In the genomic region with DNA sequence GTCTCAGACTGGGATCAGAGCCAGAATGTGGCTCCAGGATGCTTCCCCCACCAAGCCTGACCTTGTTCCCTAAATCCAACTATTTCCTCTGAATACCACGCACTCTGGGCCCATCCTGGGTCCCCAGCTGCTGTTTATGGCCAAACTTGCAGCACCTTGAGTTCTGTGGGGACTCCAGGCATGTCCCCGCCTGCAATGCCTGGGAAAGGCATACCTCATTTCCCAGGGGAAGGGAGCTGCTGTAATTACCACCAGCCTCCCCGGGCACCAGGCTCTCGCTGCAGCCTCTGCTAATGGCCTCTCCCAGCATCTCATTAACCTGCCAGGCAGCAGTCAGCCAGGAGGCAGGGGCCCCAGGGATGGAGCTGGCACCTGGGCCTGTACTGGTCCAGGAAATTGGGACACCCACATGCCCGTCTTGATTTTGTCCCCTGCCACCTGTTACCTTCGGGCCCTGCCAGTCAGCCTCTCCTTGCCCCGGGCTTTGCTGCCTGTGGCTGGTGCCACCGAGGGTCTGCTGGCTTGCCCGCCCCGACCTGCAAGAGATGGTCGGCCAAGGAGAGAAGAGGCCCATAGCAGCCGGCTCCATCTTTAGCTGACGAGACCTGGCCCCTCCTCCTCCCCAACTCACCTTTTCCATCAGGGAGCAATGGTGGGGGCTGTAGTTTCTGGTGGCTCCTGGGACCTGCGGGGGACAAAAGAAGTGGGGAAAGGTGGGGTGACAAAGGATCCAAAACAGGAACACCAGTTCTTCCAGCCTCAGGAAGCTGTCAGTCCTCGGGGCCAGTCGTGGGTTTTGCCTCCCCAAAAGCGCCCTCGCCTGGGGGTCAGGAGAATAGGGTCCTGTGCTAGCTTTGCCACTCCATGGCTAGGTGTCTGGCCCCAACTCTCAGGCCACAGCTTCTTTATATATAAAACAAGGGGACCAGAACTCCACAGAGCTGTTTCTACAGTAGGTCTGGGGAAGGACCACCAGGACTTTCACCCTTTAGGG, we compare ENCODE assay signal across 9 cellular contexts. TPM values are rescaled to one million over a fixed set of nuclear protein-coding genes. Genes with fewer than 3 reads are reported as not detected.
A peak's percentile ranks its signal among the peaks of the same experiment; 100 is the strongest.
DNase-seq lines count a peak whose midpoint lies in the region; ATAC-seq and TF ChIP-seq lines count a peak whose summit lies in the region.
"Had no signal": no experiment of that assay in that cellular context is flagged by ENCODE, and none has a peak within 500 bp of the region (broad histone marks: within the 10 kb centered on the region; RNA-seq: fewer than 3 reads in every experiment).

No MANE protein-coding gene starts in this region.

- TF ChIP-seq POLR2A in NB4 (IDR thresholded peaks at IDR 0.05; ENCODE audit: extremely low read depth, insufficient read length) (no peak), body of pancreas (IDR thresholded peaks at IDR 0.05) (no peak), sigmoid colon (IDR thresholded peaks at IDR 0.05) (no peak)

- no peaks in the 10 kb centered on the region for H3K27me3 ChIP-seq in body of pancreas
- no peaks in the 10 kb centered on the region for H3K27me3 ChIP-seq in sigmoid colon

- no peak for ATAC-seq in body of pancreas
- no peak for ATAC-seq in GM21717 (IDR thresholded peaks at IDR 0.05; ENCODE audit: unreplicated experiment)
- ATAC-seq in GM19455 (IDR thresholded peaks at IDR 0.05; ENCODE audit: unreplicated experiment): no peak

- H3K4me3 ChIP-seq in NB4 (ENCODE audit: low read depth, low read length) (no peak overlapping the region), body of pancreas (no peak overlapping the region), sigmoid colon (no peak overlapping the region)

- H3K27ac ChIP-seq in body of pancreas: peak overlapping the region in 3 of 4 donors; percentile 3 to 92 (median 87)
- peak overlapping the region; percentile 97 to 99 (median 99) for H3K27ac ChIP-seq in sigmoid colon

- H3K4me1 ChIP-seq in body of pancreas (peaks cover 82% of the 10 kb centered on the region), sigmoid colon (peaks cover 0 to 100% (median 99%) of the 10 kb centered on the region in 4 donors)

- no peaks in the 10 kb centered on the region for H3K36me3 ChIP-seq in body of pancreas (replicated peaks in 1 of 2; ENCODE audit: insufficient read depth in 1 of 2, low read depth in 2 of 2)
- H3K36me3 ChIP-seq in sigmoid colon: peaks cover 17 to 28% (median 21%) of the 10 kb centered on the region in 4 donors

- WGBS in body of pancreas, 2 donors: 74% methylated on average over 8 to 18 of the region's 18 CpGs
- WGBS in sigmoid colon, 2 donors: 76 to 89% methylated on average over 18 of the region's 18 CpGs

- TF ChIP-seq CTCF in GM12872 (IDR thresholded peaks at IDR 0.05; ENCODE audit: insufficient read depth, low read depth, low read length) (peak; percentile 70), NB4 (IDR thresholded peaks at IDR 0.05; ENCODE audit: low read depth, low read length) (peak; percentile 43), body of pancreas (IDR thresholded peaks at IDR 0.05) (peak in 1 of 7 experiments; percentile 28), sigmoid colon (IDR thresholded peaks at IDR 0.05) (no peak)

- DNase-seq in NB4 (ENCODE audit: low read depth) (peak; percentile 60), body of pancreas (peak in 2 of 4 donors; percentile 43 to 47), sigmoid colon (no peak), NCI-H748 (lab: John Stamatoyannopoulos, UW; ENCODE audit: unreplicated experiment) (no peak)
- DNase-seq: activated CD8-positive, alpha-beta memory T cell treated with anti-CD3 and anti-CD28 coated beads, Interleukin-2, amount 50 U/mL, for 48 hours had no signal

- intact Hi-C loops in body of pancreas (cut with DNase I): no loop called here
- intact Hi-C loops in sigmoid colon (cut with DNase I): loop anchor here (10.0 kb wide), 1 partner anchor 862 kb away; no protein-coding TSS in a partner anchor

- H3K9me3 ChIP-seq in body of pancreas (no peaks in the 10 kb centered on the region), sigmoid colon (no peaks in the 10 kb centered on the region)

- no peak for TF ChIP-seq EP300 in sigmoid colon (IDR thresholded peaks at IDR 0.05)

RNA-seq across cellular contexts. Expression of a gene that starts 4.3 kb away (rescaled TPM):
- total RNA-seq in body of pancreas (10 to 100 TPM; 17.1 to 26.4 TPM), sigmoid colon (10 to 100 TPM; 43.9 to 97.2 (median 65.3) TPM)
- 10 to 100 TPM in 1 of 3 donors, 1 to 10 TPM in 2; 5.1 to 33.4 (median 7.8) TPM for polyA plus RNA-seq in sigmoid colon

RNA-seq across cellular contexts. Expression of a gene that starts 12.9 kb away (rescaled TPM):
- total RNA-seq in body of pancreas (10 to 100 TPM in 1 of 2 donors, 1 to 10 TPM in 1; 8.8 to 22.4 TPM), sigmoid colon (10 to 100 TPM; 41.0 to 63.1 (median 51.8) TPM)
- 10 to 100 TPM in 1 of 3 donors, 1 to 10 TPM in 2; 6.6 to 13.4 (median 9.0) TPM for polyA plus RNA-seq in sigmoid colon

RNA-seq across cellular contexts. Expression of a gene that starts 14.4 kb away (rescaled TPM):
- total RNA-seq in body of pancreas (not detected), sigmoid colon (1 to 10 TPM in 1 of 4 donors, not detected in 3; 8.2 TPM)
- over 10,000 TPM; 12,817 to 35,077 (median 19,474) TPM for polyA plus RNA-seq in sigmoid colon
- total RNA-seq: fibroblast of villous mesenchyme had no signal

RNA-seq across cellular contexts. Expression of a gene that starts 21.6 kb away (rescaled TPM):
- total RNA-seq in body of pancreas (under 1 TPM; under 0.01 to 0.52 TPM), sigmoid colon (1 to 10 TPM in 1 of 4 donors, under 1 TPM in 3; 0.16 to 1.1 (median 0.38) TPM)
- 1 to 10 TPM; 1.8 to 3.0 (median 2.8) TPM for polyA plus RNA-seq in sigmoid colon

RNA-seq across cellular contexts. Expression of a gene that starts 28.7 kb away (rescaled TPM):
- total RNA-seq in body of pancreas (1 to 10 TPM; 3.1 to 4.6 TPM), sigmoid colon (10 to 100 TPM in 2 of 4 donors, 1 to 10 TPM in 2; 5.4 to 12.5 (median 9.4) TPM)
- polyA plus RNA-seq in sigmoid colon: 10 to 100 TPM in 1 of 3 donors, 1 to 10 TPM in 2; 2.4 to 27.5 (median 2.8) TPM

Comparison
In these comparisons a context has a peak if more than half of its experiments do, and no peak if none do; other contexts are left out.
1. CTCF ChIP-seq: peak in GM12872 (single experiment) and NB4 (single experiment); none in sigmoid colon (0 of 4).